ENCODE assay signal across 15 cellular contexts in genomic region chr11:64676253-64676615, GRCh38. TPM values are rescaled to one million over a fixed set of nuclear protein-coding genes. Genes with fewer than 3 reads are reported as not detected.
"Had no signal": no experiment of that assay in that cellular context is flagged by ENCODE, and none has a peak within 500 bp of the region (broad histone marks: within the 10 kb centered on the region; RNA-seq: fewer than 3 reads in every experiment).

No MANE protein-coding gene starts in this region.

- H3K9me3 ChIP-seq: left ventricle myocardium inferior, psoas muscle, thoracic aorta, upper lobe of left lung had no signal

- DNase-seq: activated CD4-positive, CD25-positive, alpha-beta regulatory T cell treated with anti-CD3 and anti-CD28 coated beads, Interleukin-2, amount 50 U/mL, for 72 hours; effector memory CD8-positive, alpha-beta T cell; foreskin keratinocyte; left ventricle myocardium inferior; mammary epithelial cell; psoas muscle; right cardiac atrium; small intestine; stimulated activated CD4-positive, alpha-beta T cell treated with anti-CD3 and anti-CD28 coated beads, Interleukin-4, amount 100 ng/mL, for 1 hour had no signal

- H3K27ac Mint-ChIP-seq: activated naive CD8-positive, alpha-beta T cell; effector memory CD8-positive, alpha-beta T cell had no signal

- H3K4me3 Mint-ChIP-seq: activated naive CD8-positive, alpha-beta T cell; effector memory CD8-positive, alpha-beta T cell; neural crest cell had no signal

- H3K27ac ChIP-seq: foreskin keratinocyte, upper lobe of left lung had no signal

- H3K36me3 Mint-ChIP-seq: activated naive CD8-positive, alpha-beta T cell had no signal

- H3K9me3 Mint-ChIP-seq: effector memory CD8-positive, alpha-beta T cell; neural crest cell had no signal

- ATAC-seq: effector memory CD8-positive, alpha-beta T cell had no signal

- H3K36me3 ChIP-seq: left ventricle myocardium inferior, thoracic aorta, upper lobe of left lung had no signal

- H3K4me1 ChIP-seq: foreskin keratinocyte had no signal

- H3K4me3 ChIP-seq: left ventricle myocardium inferior, psoas muscle, thoracic aorta, upper lobe of left lung had no signal

- H3K27me3 ChIP-seq: upper lobe of left lung had no signal

RNA-seq across cellular contexts. Expression of gene NRXN2, which starts 46.8 kb away (rescaled TPM):
- total RNA-seq: dermis blood vessel endothelial cell, foreskin keratinocyte, kidney epithelial cell had no signal
- polyA plus RNA-seq: foreskin keratinocyte had no signal
